ENCODE assay signal across 10 cellular contexts in genomic region chr2:174035981-174036742, GRCh38.
DNase-seq lines count a peak whose midpoint lies in the region; ATAC-seq and TF ChIP-seq lines count a peak whose summit lies in the region.
"Had no signal": no experiment of that assay in that cellular context is flagged by ENCODE, and none has a peak within 500 bp of the region (broad histone marks: within the 10 kb centered on the region; RNA-seq: fewer than 3 reads in every experiment).

No MANE protein-coding gene starts in this region.

- no peak overlapping the region for H3K9ac ChIP-seq in smooth muscle cell (ENCODE audit: low read depth)

- TF ChIP-seq CTCF in WERI-Rb-1 (IDR thresholded peaks at IDR 0.05; ENCODE audit: low read depth, low read length) (peak; percentile 17; the same call in 1 of the 2 replicates), smooth muscle cell (IDR thresholded peaks at IDR 0.05; ENCODE audit: borderline replicate concordance, insufficient read depth, poor library complexity, severe bottlenecking) (no peak)

- H3K4me1 ChIP-seq in right cardiac atrium (ENCODE audit: control insufficient read depth, insufficient read depth, low read length) (peaks cover 6% of the 10 kb centered on the region), smooth muscle cell (ENCODE audit: low read depth) (peaks cover 4% of the 10 kb centered on the region)

- ATAC-seq in right cardiac atrium: peak; percentile 58 to 61
- ATAC-seq: mucosa of descending colon had no signal

- intact Hi-C loops in right cardiac atrium (cut with DNase I): loop anchor here in 2 of 4 donors (10.0 kb wide), 2 partner anchors 51 to 71 kb away; partner anchors contain the start of gene SP3 (in 1 of the 2)

- H3K9me3 ChIP-seq in WERI-Rb-1 (ENCODE audit: severe bottlenecking) (no peaks in the 10 kb centered on the region), right cardiac atrium (ENCODE audit: control insufficient read depth, low read length) (no peaks in the 10 kb centered on the region), smooth muscle cell (replicated peaks; ENCODE audit: low read depth) (no peaks in the 10 kb centered on the region)
- H3K9me3 ChIP-seq: mucosa of descending colon had no signal

- H3K27ac ChIP-seq in WERI-Rb-1 (no peak overlapping the region), right cardiac atrium (ENCODE audit: low read length) (peak overlapping the region; percentile 70), smooth muscle cell (ENCODE audit: low read depth) (no peak overlapping the region)

- H3K4me3 ChIP-seq in WERI-Rb-1 (ENCODE audit: low read depth, low read length): no peak overlapping the region
- H3K4me3 ChIP-seq in right cardiac atrium (ENCODE audit: low read length): peak overlapping the region; percentile 11
- H3K4me3 ChIP-seq in smooth muscle cell: no peak overlapping the region
- H3K4me3 ChIP-seq: mucosa of descending colon had no signal

- no peaks in the 10 kb centered on the region for H3K79me2 ChIP-seq in smooth muscle cell (ENCODE audit: low read depth)

- H3K4me2 ChIP-seq in smooth muscle cell: no peak overlapping the region

- WGBS in right cardiac atrium: 50% methylated on average over 12 of the region's 12 CpGs
- 86% methylated on average over 12 of the region's 12 CpGs for WGBS in smooth muscle cell (ENCODE audit: low lambda C conversion rate)

- DNase-seq in SIG-M5 treated with dmso at 0.1 percent for 504 hours (lab: John Stamatoyannopoulos, UW; ENCODE audit: unreplicated experiment) (peak; percentile 82), SIG-M5 (lab: John Stamatoyannopoulos, UW) (no peak), WERI-Rb-1 (no peak), right cardiac atrium (peak; percentile 65 to 77 (median 70)), ureter (ENCODE audit: low spot score) (peak; percentile 23), GF-D8 (lab: John Stamatoyannopoulos, UW) (no peak), smooth muscle cell (lab: John Stamatoyannopoulos, UW; ENCODE audit: unreplicated experiment) (no peak)
- no peak for DNase-seq in activated T-cell treated with anti-CD3 and anti-CD28 coated beads, Interleukin-2, amount 50 U/mL, for 48 hours
- DNase-seq: KBM-7, mucosa of descending colon had no signal

- H3K36me3 ChIP-seq in WERI-Rb-1 (no peaks in the 10 kb centered on the region), smooth muscle cell (ENCODE audit: low read depth) (no peaks in the 10 kb centered on the region)

- H3K27me3 ChIP-seq in WERI-Rb-1 (ENCODE audit: insufficient read depth, low read depth, severe bottlenecking) (no peaks in the 10 kb centered on the region), right cardiac atrium (ENCODE audit: control insufficient read depth, insufficient read depth) (no peaks in the 10 kb centered on the region), smooth muscle cell (ENCODE audit: low read depth) (no peaks in the 10 kb centered on the region)

- no peaks in the 10 kb centered on the region for H4K20me1 ChIP-seq in smooth muscle cell (ENCODE audit: low read depth)

- no peak overlapping the region for H2AFZ ChIP-seq in smooth muscle cell (ENCODE audit: low read depth)

- peaks cover 4% of the 10 kb centered on the region for H3F3A ChIP-seq in smooth muscle cell (ENCODE audit: low read depth)

Comparison
In these comparisons a context has a peak if more than half of its experiments do, and no peak if none do; other contexts are left out.
1. DNase-seq: peak in SIG-M5 treated with dmso at 0.1 percent for 504 hours (single experiment), right cardiac atrium (3 of 3) and ureter (single experiment); none in SIG-M5 (single experiment), WERI-Rb-1 (single experiment), GF-D8 (single experiment), activated T-cell treated with anti-CD3 and anti-CD28 coated beads, Interleukin-2, amount 50 U/mL, for 48 hours (0 of 2) and smooth muscle cell (single experiment).